Comparison of ENCODE assay signal across 13 cellular contexts in the genomic region with DNA sequence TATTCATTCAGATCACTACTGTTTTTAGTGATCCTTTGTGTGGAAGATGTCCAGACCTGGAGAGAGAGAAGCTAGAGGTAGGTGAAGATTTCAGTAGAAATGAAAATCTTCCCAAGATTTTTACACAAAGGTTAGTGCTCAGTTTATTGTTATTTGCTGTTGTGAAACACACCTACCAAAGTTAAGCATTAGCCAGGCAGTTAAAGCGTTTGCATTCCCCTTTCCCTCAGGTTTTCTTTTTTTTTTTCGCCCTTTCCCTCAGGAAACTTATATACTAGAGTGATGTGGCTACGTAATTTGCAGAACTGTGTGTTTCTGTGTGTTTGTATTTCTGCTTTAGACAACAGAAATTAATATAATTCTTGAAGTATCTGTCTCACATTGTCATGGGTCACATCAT. TPM values are rescaled to one million over a fixed set of nuclear protein-coding genes. Genes with fewer than 3 reads are reported as not detected.
DNase-seq lines count a peak whose midpoint lies in the region; ATAC-seq, FAIRE-seq and TF ChIP-seq lines count a peak whose summit lies in the region.
"Had no signal": no experiment of that assay in that cellular context is flagged by ENCODE, and none has a peak within 500 bp of the region (broad histone marks: within the 10 kb centered on the region; RNA-seq: fewer than 3 reads in every experiment).

No MANE protein-coding gene starts in this region.

- no peaks in the 10 kb centered on the region for H3K9me3 Mint-ChIP-seq in activated CD4-positive, alpha-beta T cell treated with anti-CD3 and anti-CD28 coated beads, Interleukin-2, amount 10 ng/mL, durations not matched to agents 7 days and 5 days
- no peaks in the 10 kb centered on the region for H3K9me3 Mint-ChIP-seq in stimulated activated naive B cell treated with anti-CD40 and anti-IgM and Interleukin-4, amounts not matched to agents 10 μg/mL and 1 μg/mL and 100 μg/mL, for 72 hours

- H3K9ac ChIP-seq in H1 (replicated peaks in 1 of 4; ENCODE audit: extremely low read depth in 1 of 4, low read depth in 3 of 4, low read length in 3 of 4) (no peak overlapping the region), HepG2 (ENCODE audit: insufficient read depth, low read depth, low read length) (no peak overlapping the region)
- H3K9ac ChIP-seq: KMS-11 had no signal

- no peak overlapping the region for H2BK15ac ChIP-seq in H1 (ENCODE audit: low read length)

- H3K4me2 ChIP-seq in H1 (ENCODE audit: insufficient read depth in 1 of 2, low read depth in 2 of 2, low read length in 2 of 2) (no peak overlapping the region), HepG2 (ENCODE audit: low read depth, low read length) (no peak overlapping the region)
- H3K4me2 ChIP-seq: KMS-11 had no signal

- H3K27ac ChIP-seq in H1 (ENCODE audit: low read depth, low read length): no peak overlapping the region
- no peak overlapping the region for H3K27ac ChIP-seq in HepG2 (ENCODE audit: extremely low read length, insufficient read depth, low read length)
- H3K27ac ChIP-seq: 22Rv1, KMS-11 had no signal

- CTCF ChIA-PET in activated CD4-positive, alpha-beta T cell treated with anti-CD3 and anti-CD28 coated beads, Interleukin-2, amount 10 ng/mL, durations not matched to agents 7 days and 5 days (lab: Charles Lee): interaction anchor here (1.0 kb wide), 1 partner anchor 9 kb away, joined by 4 read pairs; no protein-coding TSS in a partner anchor
- CTCF ChIA-PET in H1 (lab: Charles Lee; ENCODE audit: partially characterized antibody) (interaction anchor here (1.5 to 4.3 kb wide), 2 partner anchors 8 to 20 kb away, joined by 3 to 28 read pairs; no protein-coding TSS in a partner anchor), HepG2 (lab: Yijun Ruan, JAX; ENCODE audit: low intra/inter-chr PET ratio, low total read pairs) (no interaction called here)

- H2BK120ac ChIP-seq in H1 (replicated peaks; ENCODE audit: low read depth, low read length): peak overlapping the region; percentile 13

- H3K79me2 ChIP-seq in H1 (ENCODE audit: control insufficient read depth in 1 of 2, insufficient read depth in 2 of 2, low read length in 2 of 2) (no peaks in the 10 kb centered on the region), HepG2 (ENCODE audit: insufficient read depth, low read length) (peaks cover 70% of the 10 kb centered on the region)

- no peak overlapping the region for H2BK12ac ChIP-seq in H1 (ENCODE audit: low read depth, low read length)

- 74% methylated on average over 3 of the region's 3 CpGs; no CpG with 5 or more reads in 1 of the 2 experiments for WGBS in H1 (ENCODE audit: extremely low coverage in 1 of 2, insufficient coverage in 1 of 2, insufficient read length in 1 of 2, insufficient replicate concordance in 2 of 2, low coverage in 1 of 2, low lambda C conversion rate in 2 of 2, missing lambda C conversion rate in 1 of 2), 2 experiments
- WGBS in HepG2 (ENCODE audit: low lambda C conversion rate): 65% methylated on average over 3 of the region's 3 CpGs

- no peak overlapping the region for H4K8ac ChIP-seq in H1 (ENCODE audit: extremely low read depth, insufficient read depth, low read length)

- H3K79me1 ChIP-seq in H1 (ENCODE audit: low read depth, low read length): no peaks in the 10 kb centered on the region

- TF ChIP-seq EP300 in H1 (IDR thresholded peaks at IDR 0.05; ENCODE audit: borderline replicate concordance in 1 of 2, low read depth in 2 of 2, low read length in 2 of 2) (no peak), HepG2 (IDR thresholded peaks at IDR 0.05; ENCODE audit: low read depth in 2 of 2, low read length in 2 of 2) (no peak), HepG2 (CRISPR knock-in tag; IDR thresholded peaks at IDR 0.05; ENCODE audit: borderline replicate concordance) (no peak)

- H3K36me3 Mint-ChIP-seq in activated CD4-positive, alpha-beta T cell treated with anti-CD3 and anti-CD28 coated beads, Interleukin-2, amount 10 ng/mL, durations not matched to agents 7 days and 5 days (ENCODE audit: low read depth): peaks cover 44% of the 10 kb centered on the region
- peaks cover 6 to 25% of the 10 kb centered on the region in 2 donors for H3K36me3 Mint-ChIP-seq in stimulated activated naive B cell treated with anti-CD40 and anti-IgM and Interleukin-4, amounts not matched to agents 10 μg/mL and 1 μg/mL and 100 μg/mL, for 72 hours

- H3K4me1 ChIP-seq in H1 (replicated peaks in 1 of 4; ENCODE audit: control insufficient read depth in 3 of 4, insufficient read depth in 4 of 4, low read length in 3 of 4) (peaks cover 3 to 19% (median 11%) of the 10 kb centered on the region in 4 experiments; a peak in 6 of 7 replicates), HepG2 (ENCODE audit: insufficient read depth, low read length) (peaks cover 13% of the 10 kb centered on the region)

- FAIRE-seq in H1 (lab: Jason Lieb, UNC) (no peak), HepG2 (lab: Jason Lieb, UNC) (no peak)
- FAIRE-seq: G401.6 had no signal

- TF ChIP-seq RAD21 in H1 (IDR thresholded peaks at IDR 0.05 in 1 of 2, conservative IDR thresholded peaks at IDR 0.05 in 1 of 2; ENCODE audit: low read depth in 2 of 2, low read length in 2 of 2) (no peak), HepG2 (CRISPR knock-in tag; IDR thresholded peaks at IDR 0.05) (no peak)

- H3K36me3 ChIP-seq in H1 (ENCODE audit: control insufficient read depth in 2 of 4, insufficient read depth in 4 of 4, low read length in 3 of 4) (no peaks in the 10 kb centered on the region), HepG2 (replicated peaks in 1 of 2; ENCODE audit: control insufficient read depth in 1 of 2, insufficient read depth in 2 of 2, low read length in 2 of 2) (peaks cover 0 to 16% of the 10 kb centered on the region in 2 experiments; a peak in 2 of 5 replicates)

- TF ChIP-seq CTCF in H1 (IDR thresholded peaks at IDR 0.05; ENCODE audit: control extremely low read depth in 1 of 3, insufficient read depth in 1 of 3, low read depth in 1 of 3, low read length in 3 of 3) (no peak), HepG2 (CRISPR knock-in tag; IDR thresholded peaks at IDR 0.05) (no peak), GM20000 (IDR thresholded peaks at IDR 0.05; ENCODE audit: extremely low read depth, missing control alignments) (no peak)

- no peak overlapping the region for H2AK5ac ChIP-seq in H1 (ENCODE audit: low read depth, low read length)

- no peaks in the 10 kb centered on the region for H3K27me3 Mint-ChIP-seq in activated CD4-positive, alpha-beta T cell treated with anti-CD3 and anti-CD28 coated beads, Interleukin-2, amount 10 ng/mL, durations not matched to agents 7 days and 5 days
- H3K27me3 Mint-ChIP-seq in stimulated activated naive B cell treated with anti-CD40 and anti-IgM and Interleukin-4, amounts not matched to agents 10 μg/mL and 1 μg/mL and 100 μg/mL, for 72 hours: no peaks in the 10 kb centered on the region

- TF ChIP-seq POLR2A in H1 (IDR thresholded peaks at IDR 0.05; ENCODE audit: control extremely low read depth in 1 of 2, low read depth in 2 of 2, low read length in 2 of 2) (no peak), HepG2 (IDR thresholded peaks at IDR 0.05; ENCODE audit: insufficient read depth in 1 of 2, low read depth in 2 of 2, low read length in 2 of 2) (no peak)

- no peak overlapping the region for H3K4ac ChIP-seq in H1 (replicated peaks; ENCODE audit: insufficient read length, low read depth, low read length)

- peaks cover 27% of the 10 kb centered on the region for H3K4me1 Mint-ChIP-seq in activated CD4-positive, alpha-beta T cell treated with anti-CD3 and anti-CD28 coated beads, Interleukin-2, amount 10 ng/mL, durations not matched to agents 7 days and 5 days
- peaks cover 34 to 74% of the 10 kb centered on the region in 2 donors for H3K4me1 Mint-ChIP-seq in stimulated activated naive B cell treated with anti-CD40 and anti-IgM and Interleukin-4, amounts not matched to agents 10 μg/mL and 1 μg/mL and 100 μg/mL, for 72 hours

- no peaks in the 10 kb centered on the region for H3K23me2 ChIP-seq in H1 (ENCODE audit: low read depth, low read length)

- no peak overlapping the region for H2AFZ ChIP-seq in H1 (ENCODE audit: low read length)
- no peak overlapping the region for H2AFZ ChIP-seq in HepG2 (ENCODE audit: low read length)

- intact Hi-C loops in HepG2 (cut with micrococcal nuclease; ENCODE audit: unreplicated experiment): no loop called here

- no peak overlapping the region for H3K4me3 ChIP-seq in H1 (ENCODE audit: extremely low read depth in 1 of 4, insufficient read depth in 2 of 4, low read depth in 3 of 4, low read length in 4 of 4)
- H3K4me3 ChIP-seq in HepG2 (replicated peaks in 1 of 3; ENCODE audit: insufficient read depth in 1 of 3, low read depth in 2 of 3, low read length in 3 of 3): no peak overlapping the region

- no peak overlapping the region for H3K23ac ChIP-seq in H1 (ENCODE audit: insufficient read length)

- no peak for DNase-seq in activated CD4-positive, alpha-beta T cell treated with anti-CD3 and anti-CD28 coated beads, Interleukin-2, amount 10 ng/mL, durations not matched to agents 7 days and 5 days
- DNase-seq in activated CD4-positive, alpha-beta T cell treated with anti-CD3 and anti-CD28 coated beads for 4 hours: no peak
- no peak for DNase-seq in H1 (ENCODE audit: low read depth in 1 of 2, low spot score in 2 of 2)
- DNase-seq in HepG2 (ENCODE audit: low spot score): no peak
- DNase-seq in stimulated activated naive B cell treated with anti-CD40 and anti-IgM and Interleukin-4, amounts not matched to agents 10 μg/mL and 1 μg/mL and 100 μg/mL, for 72 hours: no peak
- no peak for DNase-seq in NK-92 treated with Interleukin-12 subunit alpha and Interleukin-12 subunit beta, amount 100 ng/mL, for 24 hours (lab: John Stamatoyannopoulos, UW)
- no peak for DNase-seq in GM20000 (ENCODE audit: low spot score)
- DNase-seq: GOT3, NCI-H774 had no signal

- no peak overlapping the region for H4K91ac ChIP-seq in H1 (replicated peaks; ENCODE audit: insufficient read length, low read length)

- H3K18ac ChIP-seq in H1 (ENCODE audit: extremely low read depth, low read length): no peak overlapping the region

- peak overlapping the region; percentile 36 for H3K27ac Mint-ChIP-seq in activated CD4-positive, alpha-beta T cell treated with anti-CD3 and anti-CD28 coated beads, Interleukin-2, amount 10 ng/mL, durations not matched to agents 7 days and 5 days
- peak overlapping the region; percentile 59 for H3K27ac Mint-ChIP-seq in stimulated activated naive B cell treated with anti-CD40 and anti-IgM and Interleukin-4, amounts not matched to agents 10 μg/mL and 1 μg/mL and 100 μg/mL, for 72 hours

- no peak overlapping the region for H2BK20ac ChIP-seq in H1 (ENCODE audit: low read length)

- H3K9me3 ChIP-seq in H1 (ENCODE audit: insufficient read depth in 2 of 2, low read depth in 1 of 2, low read length in 1 of 2) (no peaks in the 10 kb centered on the region), HepG2 (ENCODE audit: low read length) (no peaks in the 10 kb centered on the region)

- H4K20me1 ChIP-seq in H1 (replicated peaks in 1 of 2; ENCODE audit: control insufficient read depth in 1 of 2, insufficient read depth in 2 of 2, low read length in 2 of 2): no peaks in the 10 kb centered on the region
- no peaks in the 10 kb centered on the region for H4K20me1 ChIP-seq in HepG2 (ENCODE audit: insufficient read depth, low read length)

- no peak for ATAC-seq in HepG2
- no peak for ATAC-seq in stimulated activated naive B cell treated with anti-CD40 and anti-IgM and Interleukin-4, amounts not matched to agents 10 μg/mL and 1 μg/mL and 100 μg/mL, for 72 hours (replicated peaks)
- ATAC-seq in GM19328 (IDR thresholded peaks at IDR 0.05; ENCODE audit: unreplicated experiment): no peak

- no TSS peak for BruUV-seq in HepG2 (replicated peaks; lab: Mats Ljungman, UMichigan)

- H3K14ac ChIP-seq in H1 (ENCODE audit: insufficient read length): no peak overlapping the region

- H3K27me3 ChIP-seq in H1 (replicated peaks in 1 of 4; ENCODE audit: control insufficient read depth in 3 of 4, extremely low read depth in 1 of 4, insufficient read depth in 3 of 4, low read length in 3 of 4): no peaks in the 10 kb centered on the region
- no peaks in the 10 kb centered on the region for H3K27me3 ChIP-seq in HepG2 (ENCODE audit: control insufficient read depth in 1 of 2, insufficient read depth in 2 of 2, low read length in 2 of 2)

- H2BK5ac ChIP-seq in H1 (ENCODE audit: low read depth, low read length): no peak overlapping the region

- POLR2A ChIA-PET in activated CD4-positive, alpha-beta T cell treated with anti-CD3 and anti-CD28 coated beads, Interleukin-2, amount 10 ng/mL, durations not matched to agents 7 days and 5 days (lab: Charles Lee): no interaction called here
- POLR2A ChIA-PET in H1 (lab: Charles Lee; ENCODE audit: partially characterized antibody) (interaction anchor here (1.4 kb wide), 1 partner anchor 36 kb away, joined by 3 read pairs; no protein-coding TSS in a partner anchor), HepG2 (lab: Yijun Ruan, JAX) (no interaction called here)

- H3K56ac ChIP-seq in H1 (replicated peaks; ENCODE audit: insufficient read length, low read depth, low read length): no peak overlapping the region

- in situ Hi-C loops in HepG2 (cut with HindIII; ENCODE audit: extremely low pct_ligation_motif_present, low pct_unique_long_range_greater_than_20kb): no loop called here

- H3K4me3 Mint-ChIP-seq in activated CD4-positive, alpha-beta T cell treated with anti-CD3 and anti-CD28 coated beads, Interleukin-2, amount 10 ng/mL, durations not matched to agents 7 days and 5 days: no peak overlapping the region
- no peak overlapping the region for H3K4me3 Mint-ChIP-seq in stimulated activated naive B cell treated with anti-CD40 and anti-IgM and Interleukin-4, amounts not matched to agents 10 μg/mL and 1 μg/mL and 100 μg/mL, for 72 hours

- no peak overlapping the region for H4K5ac ChIP-seq in H1 (ENCODE audit: insufficient read length, low read depth, low read length)

RNA-seq across cellular contexts. Expression of a gene that starts 34.5 kb away (rescaled TPM):
- 10 to 100 TPM; 62.7 to 70.8 TPM for total RNA-seq in activated CD4-positive, alpha-beta T cell treated with anti-CD3 and anti-CD28 coated beads, Interleukin-2, amount 10 ng/mL, durations not matched to agents 7 days and 5 days
- 10.8 and 15.5 TPM in 2 replicates for total RNA-seq in H1 (2021; fragmentation: NEBNext Ultra II Directional; extraction: Animal tissue kit (Norgen Biotek cat#: 25700))
- polyA plus RNA-seq in H1 (2011; rRNA removed) (10.0 and 16.2 TPM in 2 replicates), HepG2 (2011; rRNA removed) (14.3 and 16.0 TPM in 2 replicates)
- polyA plus RNA-seq in H1 (2011; cell fraction: cytosol; rRNA removed): 6.9 TPM
- 16.9 TPM for polyA plus RNA-seq in H1 (2011; cell fraction: nucleus; rRNA removed)
- polyA plus RNA-seq in H1 (2012, experiment 1 of 2): 17.5 to 23.1 TPM (median 18.6 TPM) in 4 replicates
- 4.9 TPM for polyA plus RNA-seq in H1 (2012, experiment 2 of 2)
- polyA plus RNA-seq in H1 (2013, experiment 1 of 2): 7.8 TPM
- polyA plus RNA-seq in H1 (2013, experiment 2 of 2): 6.8 TPM
- polyA minus RNA-seq in H1 (2011; rRNA and poly(A)+ RNA removed): 12.4 and 29.6 TPM in 2 replicates
- 15.0 TPM for polyA minus RNA-seq in H1 (2011; cell fraction: cytosol; rRNA and poly(A)+ RNA removed)
- polyA minus RNA-seq in H1 (2011; cell fraction: nucleus; rRNA and poly(A)+ RNA removed): 33.1 TPM
- 55.9 and 61.2 TPM in 2 replicates for total RNA-seq in HepG2 (2016; rRNA removed; fragmentation: Illumina TruSeq; extraction: Trizol)
- total RNA-seq in HepG2 (2016; cell fraction: cytosol; rRNA removed; fragmentation: Illumina TruSeq; extraction: Trizol; ENCODE audit: low read depth): 201 and 217 TPM in 2 replicates
- 52.9 and 64.6 TPM in 2 replicates for total RNA-seq in HepG2 (2016; cell fraction: insoluble cytoplasmic fraction; rRNA removed; fragmentation: Illumina TruSeq; extraction: Trizol)
- 111 and 117 TPM in 2 replicates for total RNA-seq in HepG2 (2016; cell fraction: membrane; rRNA removed; fragmentation: Illumina TruSeq; extraction: Trizol)
- 87.7 and 94.7 TPM in 2 replicates for total RNA-seq in HepG2 (2016; cell fraction: nucleus; rRNA removed; fragmentation: Illumina TruSeq; extraction: Trizol)
- polyA plus RNA-seq in HepG2 (2011; cell fraction: cytosol; rRNA removed): 10.3 and 13.3 TPM in 2 replicates
- polyA plus RNA-seq in HepG2 (2011; cell fraction: nucleus; rRNA removed): 39.8 and 44.5 TPM in 2 replicates
- polyA plus RNA-seq in HepG2 (2012): 36.2 and 40.8 TPM in 2 replicates
- 10.3 and 13.7 TPM in 2 replicates for polyA plus RNA-seq in HepG2 (2016; cell fraction: cytosol; fragmentation: Illumina TruSeq; extraction: Trizol; ENCODE audit: low read depth)
- 42.1 and 42.7 TPM in 2 replicates for polyA plus RNA-seq in HepG2 (2016; cell fraction: insoluble cytoplasmic fraction; fragmentation: Illumina TruSeq; extraction: Trizol; ENCODE audit: low read depth)
- 25.5 and 25.9 TPM in 2 replicates for polyA plus RNA-seq in HepG2 (2016; cell fraction: membrane; fragmentation: Illumina TruSeq; extraction: Trizol; ENCODE audit: low read depth)
- polyA plus RNA-seq in HepG2 (2016; cell fraction: nucleus; fragmentation: Illumina TruSeq; extraction: Trizol; ENCODE audit: insufficient read depth, low read depth): 86.8 and 90.5 TPM in 2 replicates
- 30.9 and 34.8 TPM in 2 replicates for polyA minus RNA-seq in HepG2 (2011; rRNA and poly(A)+ RNA removed; ENCODE audit: low replicate concordance)
- 30.4 and 30.9 TPM in 2 replicates for polyA minus RNA-seq in HepG2 (2011; cell fraction: cytosol; rRNA and poly(A)+ RNA removed)
- polyA minus RNA-seq in HepG2 (2011; cell fraction: nucleus; rRNA and poly(A)+ RNA removed): 88.7 and 110 TPM in 2 replicates

RNA-seq across cellular contexts. Expression of a gene that starts 58.3 kb away (rescaled TPM):
- under 1 TPM; 0.79 to 0.81 TPM for total RNA-seq in activated CD4-positive, alpha-beta T cell treated with anti-CD3 and anti-CD28 coated beads, Interleukin-2, amount 10 ng/mL, durations not matched to agents 7 days and 5 days
- 0.47 and 0.54 TPM in 2 replicates for total RNA-seq in H1 (2021; fragmentation: NEBNext Ultra II Directional; extraction: Animal tissue kit (Norgen Biotek cat#: 25700))
- polyA plus RNA-seq in H1 (2011; rRNA removed) (0.09 and 0.24 TPM in 2 replicates), HepG2 (2011; rRNA removed) (0.09 and 0.15 TPM in 2 replicates)
- 0.28 TPM for polyA plus RNA-seq in H1 (2011; cell fraction: cytosol; rRNA removed)
- 0.30 TPM for polyA plus RNA-seq in H1 (2011; cell fraction: nucleus; rRNA removed)
- 0.56 to 0.75 TPM (median 0.59 TPM) in 3 of 4 replicates, not detected in the other for polyA plus RNA-seq in H1 (2012, experiment 1 of 2)
- 0.41 TPM for polyA plus RNA-seq in H1 (2012, experiment 2 of 2)
- polyA plus RNA-seq in H1 (2013, experiment 1 of 2): 0.26 TPM
- 0.26 TPM for polyA plus RNA-seq in H1 (2013, experiment 2 of 2)
- not detected in 2 replicates for polyA minus RNA-seq in H1 (2011; rRNA and poly(A)+ RNA removed)
- not detected for polyA minus RNA-seq in H1 (2011; cell fraction: cytosol; rRNA and poly(A)+ RNA removed)
- polyA minus RNA-seq in H1 (2011; cell fraction: nucleus; rRNA and poly(A)+ RNA removed): not detected
- total RNA-seq in HepG2 (2016; rRNA removed; fragmentation: Illumina TruSeq; extraction: Trizol): 0.20 and 0.33 TPM in 2 replicates
- 0.44 and 0.71 TPM in 2 replicates for total RNA-seq in HepG2 (2016; cell fraction: cytosol; rRNA removed; fragmentation: Illumina TruSeq; extraction: Trizol; ENCODE audit: low read depth)
- total RNA-seq in HepG2 (2016; cell fraction: insoluble cytoplasmic fraction; rRNA removed; fragmentation: Illumina TruSeq; extraction: Trizol): 0.19 and 0.50 TPM in 2 replicates
- 0.52 and 0.59 TPM in 2 replicates for total RNA-seq in HepG2 (2016; cell fraction: membrane; rRNA removed; fragmentation: Illumina TruSeq; extraction: Trizol)
- total RNA-seq in HepG2 (2016; cell fraction: nucleus; rRNA removed; fragmentation: Illumina TruSeq; extraction: Trizol): 0.47 and 1.1 TPM in 2 replicates
- polyA plus RNA-seq in HepG2 (2011; cell fraction: cytosol; rRNA removed): 0.18 and 0.27 TPM in 2 replicates
- 0.43 and 0.68 TPM in 2 replicates for polyA plus RNA-seq in HepG2 (2011; cell fraction: nucleus; rRNA removed)
- polyA plus RNA-seq in HepG2 (2012): 0.17 and 0.48 TPM in 2 replicates
- 0.26 and 0.31 TPM in 2 replicates for polyA plus RNA-seq in HepG2 (2016; cell fraction: cytosol; fragmentation: Illumina TruSeq; extraction: Trizol; ENCODE audit: low read depth)
- 0.45 and 0.47 TPM in 2 replicates for polyA plus RNA-seq in HepG2 (2016; cell fraction: insoluble cytoplasmic fraction; fragmentation: Illumina TruSeq; extraction: Trizol; ENCODE audit: low read depth)
- polyA plus RNA-seq in HepG2 (2016; cell fraction: membrane; fragmentation: Illumina TruSeq; extraction: Trizol; ENCODE audit: low read depth): 0.47 and 0.55 TPM in 2 replicates
- 0.40 and 1.6 TPM in 2 replicates for polyA plus RNA-seq in HepG2 (2016; cell fraction: nucleus; fragmentation: Illumina TruSeq; extraction: Trizol; ENCODE audit: insufficient read depth, low read depth)
- 0.54 and 0.63 TPM in 2 replicates for polyA minus RNA-seq in HepG2 (2011; rRNA and poly(A)+ RNA removed; ENCODE audit: low replicate concordance)
- polyA minus RNA-seq in HepG2 (2011; cell fraction: cytosol; rRNA and poly(A)+ RNA removed): not detected in 2 replicates
- polyA minus RNA-seq in HepG2 (2011; cell fraction: nucleus; rRNA and poly(A)+ RNA removed): 0.99 and 1.2 TPM in 2 replicates
